Comparison of ENCODE assay signal across 13 cellular contexts in genomic region chr7:41107938-41108448, GRCh38.
DNase-seq lines count a peak whose midpoint lies in the region; ATAC-seq and TF ChIP-seq lines count a peak whose summit lies in the region.
"Had no signal": no experiment of that assay in that cellular context is flagged by ENCODE, and none has a peak within 500 bp of the region (broad histone marks: within the 10 kb centered on the region; RNA-seq: fewer than 3 reads in every experiment).

No MANE protein-coding gene starts in this region.

- DNase-seq in PC-9 (peak in 1 of 2 experiments; percentile 95), fibroblast of the aortic adventitia (ENCODE audit: low read depth) (peak; percentile 16), T-helper 17 cell (no peak)
- DNase-seq in activated CD4-positive, CD25-positive, alpha-beta regulatory T cell treated with anti-CD3 and anti-CD28 coated beads, Interleukin-2, amount 50 U/mL, for 72 hours: no peak
- DNase-seq: activated T-cell treated with anti-CD3 and anti-CD28 coated beads, Interleukin-2, amount 50 U/mL, for 4 hours; esophagus squamous epithelium; NCI-H2029; stimulated activated naive CD4-positive, alpha-beta T cell treated with Interleukin-2 at 50 U/mL for 16 hours had no signal

- H3K27ac ChIP-seq in ACC112 (ENCODE audit: low read depth, low read length) (peak overlapping the region; percentile 82), PC-9 (peak overlapping the region; percentile 93)
- H3K27ac ChIP-seq: esophagus squamous epithelium, VCaP had no signal

- peaks cover 16% of the 10 kb centered on the region for H3K9me3 ChIP-seq in PC-9 (ENCODE audit: insufficient read depth, low read depth)
- no peaks in the 10 kb centered on the region for H3K9me3 ChIP-seq in T-helper 17 cell (ENCODE audit: control insufficient read depth, low read length, poor library complexity, severe bottlenecking)
- H3K9me3 ChIP-seq: esophagus squamous epithelium had no signal

- peak overlapping the region; percentile 75 for H3K4me2 ChIP-seq in PC-9

- peaks cover 34% of the 10 kb centered on the region for H3K4me1 ChIP-seq in ACC112 (ENCODE audit: control insufficient read depth, insufficient read depth, low read length, unreplicated experiment)
- peaks cover 64% of the 10 kb centered on the region for H3K4me1 ChIP-seq in PC-9 (replicated peaks; ENCODE audit: insufficient read depth)

- H3K27me3 ChIP-seq in ACC112 (ENCODE audit: insufficient read depth, low read length) (no peaks in the 10 kb centered on the region), PC-9 (ENCODE audit: insufficient read depth, low read depth) (no peaks in the 10 kb centered on the region)
- H3K27me3 ChIP-seq: esophagus squamous epithelium had no signal

- H3K4me3 Mint-ChIP-seq in T-helper 17 cell: no peak overlapping the region
- H3K4me3 Mint-ChIP-seq: activated T-cell treated with anti-CD3 and anti-CD28 coated beads, Interleukin-2, amount 50 U/mL, for 4 hours had no signal

- intact Hi-C loops in PC-9 (cut with micrococcal nuclease; ENCODE audit: unreplicated experiment): loop anchor here (1.0 to 5.0 kb wide), 10 partner anchors 40 to 597 kb away; no protein-coding TSS in a partner anchor

- H3K4me3 ChIP-seq in ACC112 (ENCODE audit: low read depth, low read length) (peak overlapping the region; percentile 64), PC-9 (peak overlapping the region; percentile 45; the same call in 1 of the 2 replicates), fibroblast of the aortic adventitia (ENCODE audit: low read depth, low read length) (no peak overlapping the region)

- TSS peak; percentile 79 for BruUV-seq in PC-9 (replicated peaks; lab: Mats Ljungman, UMichigan)

- no peaks in the 10 kb centered on the region for H4K20me1 ChIP-seq in PC-9 (ENCODE audit: insufficient read depth)

- H2AFZ ChIP-seq in ACC112 (ENCODE audit: low read length, unreplicated experiment) (peak overlapping the region; percentile 61), PC-9 (peak overlapping the region; percentile 69)

- TF ChIP-seq CTCF in PC-9 (conservative IDR thresholded peaks at IDR 0.05): no peak
- no peak for TF ChIP-seq CTCF in fibroblast of the aortic adventitia (IDR thresholded peaks at IDR 0.05; ENCODE audit: insufficient read depth, low read length)

- H3K36me3 ChIP-seq in ACC112 (ENCODE audit: insufficient read depth, low read length): no peaks in the 10 kb centered on the region
- H3K36me3 ChIP-seq in PC-9 (ENCODE audit: low read depth): 0 out of 2 replicates have a peak, but pooled peaks cover 3% of the 10 kb centered on the region
- H3K36me3 ChIP-seq: esophagus squamous epithelium had no signal

- H3K9me2 ChIP-seq in PC-9 (ENCODE audit: insufficient read depth): no peaks in the 10 kb centered on the region

- CTCF ChIA-PET in PC-9 (lab: Charles Lee): interaction anchor here (0.5 to 1.6 kb wide), 4 partner anchors 194 to 833 kb away, joined by 3 to 8 read pairs (median 4); partner anchors contain the start of gene INHBA

- POLR2A ChIA-PET in PC-9 (lab: Charles Lee; ENCODE audit: unreplicated experiment): interaction anchor here (0.6 to 1.1 kb wide), 5 partner anchors 9 to 186 kb away, joined by 3 to 7 read pairs (median 5); no protein-coding TSS in a partner anchor

- H3K27me3 Mint-ChIP-seq in T-helper 17 cell: no peaks in the 10 kb centered on the region

- H3K36me3 Mint-ChIP-seq in T-helper 17 cell (ENCODE audit: low read depth): no peaks in the 10 kb centered on the region

- H3K27ac Mint-ChIP-seq in T-helper 17 cell: no peak overlapping the region

- H3K79me2 ChIP-seq in ACC112 (ENCODE audit: control insufficient read depth, insufficient read depth, low read length, unreplicated experiment) (no peaks in the 10 kb centered on the region), PC-9 (ENCODE audit: low read depth) (no peaks in the 10 kb centered on the region)

- peak; percentile 44 for ATAC-seq in HG02571 (IDR thresholded peaks at IDR 0.05; ENCODE audit: unreplicated experiment)
- no peak for ATAC-seq in HG03135 (IDR thresholded peaks at IDR 0.05; ENCODE audit: unreplicated experiment)
- no peak for ATAC-seq in HG03196 (IDR thresholded peaks at IDR 0.05; ENCODE audit: unreplicated experiment)
- ATAC-seq in T-helper 17 cell: no peak
- ATAC-seq: activated T-cell treated with anti-CD3 and anti-CD28 coated beads, Interleukin-2, amount 50 U/mL, for 4 hours had no signal

- peaks cover 46% of the 10 kb centered on the region for H3F3A ChIP-seq in PC-9 (ENCODE audit: insufficient read depth, low read depth)

- no peaks in the 10 kb centered on the region for H3K4me1 Mint-ChIP-seq in T-helper 17 cell
